Comparison of ENCODE assay signal across 8 cellular contexts in genomic region chr5:180831139-180832080, GRCh38. TPM values are rescaled to one million over a fixed set of nuclear protein-coding genes. Genes with fewer than 3 reads are reported as not detected.
A peak's percentile ranks its signal among the peaks of the same experiment; 100 is the strongest.
DNase-seq lines count a peak whose midpoint lies in the region; ATAC-seq and TF ChIP-seq lines count a peak whose summit lies in the region.

No MANE protein-coding gene starts in this region.

- peak; percentile 79 for ATAC-seq in GM19023 (IDR thresholded peaks at IDR 0.05; ENCODE audit: unreplicated experiment)
- peak; percentile 70 for ATAC-seq in HG03159 (IDR thresholded peaks at IDR 0.05; ENCODE audit: unreplicated experiment)

- H3K9me3 ChIP-seq in BLaER1 treated with 17β-estradiol and CSF1 and Interleukin-3, amounts not matched to agents 10 nM and 100 nM (replicated peaks in 1 of 11), result peaks cover 17 to 27% (median 23%) of the 10 kb centered on the region in 11 experiments

- peaks cover 26% of the 10 kb centered on the region for H3K4me1 Mint-ChIP-seq in endothelial cell (ENCODE audit: unreplicated experiment)

- peaks cover 0 to 43% (median 0%) of the 10 kb centered on the region in 11 experiments; a peak in 4 of 22 replicates for H4K20me1 ChIP-seq in BLaER1 treated with 17β-estradiol and CSF1 and Interleukin-3, amounts not matched to agents 10 nM and 100 nM

- H3K4me3 ChIP-seq in BLaER1 treated with 17β-estradiol and CSF1 and Interleukin-3, amounts not matched to agents 10 nM and 100 nM, result peak overlapping the region; percentile 73 to 94 (median 86)

- peak overlapping the region; percentile 94 to 100 (median 98) for H3K27ac ChIP-seq in BLaER1 treated with 17β-estradiol and CSF1 and Interleukin-3, amounts not matched to agents 10 nM and 100 nM

- H3K27me3 Mint-ChIP-seq in endothelial cell (ENCODE audit: unreplicated experiment), result peaks cover 17% of the 10 kb centered on the region

- DNase-seq in NCI-H774 (lab: John Stamatoyannopoulos, UW) (peak; percentile 56), activated T-cell treated with anti-CD3 and anti-CD28 coated beads for 1 hour (ENCODE audit: low read depth) (peak; percentile 59), endothelial cell (ENCODE audit: low spot score) (peak; percentile 65), middle frontal gyrus (ENCODE audit: extremely low spot score, low spot score) (peak; percentile 56)
- peak; percentile 75 to 78 for DNase-seq in stimulated activated CD8-positive, alpha-beta memory T cell treated with anti-CD3 and anti-CD28 coated beads, Interleukin-2, amount 100 ng/mL, for 48 hours (ENCODE audit: low read depth in 2 of 2)

- H3K36me3 Mint-ChIP-seq in endothelial cell (ENCODE audit: low read depth, unreplicated experiment), result peaks cover 38% of the 10 kb centered on the region

- peaks cover 3% of the 10 kb centered on the region for H3K9me3 Mint-ChIP-seq in endothelial cell (ENCODE audit: unreplicated experiment)

- H3K9ac ChIP-seq in BLaER1 treated with 17β-estradiol and CSF1 and Interleukin-3, amounts not matched to agents 10 nM and 100 nM, result peak overlapping the region; percentile 93 to 99 (median 98)

- H3K4me1 ChIP-seq in BLaER1 treated with 17β-estradiol and CSF1 and Interleukin-3, amounts not matched to agents 10 nM and 100 nM, result peaks cover 26 to 61% (median 30%) of the 10 kb centered on the region in 10 experiments

- no peak for TF ChIP-seq CTCF in endothelial cell (IDR thresholded peaks at IDR 0.05; ENCODE audit: unreplicated experiment)

- H3K27ac Mint-ChIP-seq in endothelial cell (ENCODE audit: unreplicated experiment), result peak overlapping the region; percentile 97

- H3K27me3 ChIP-seq in BLaER1 treated with 17β-estradiol and CSF1 and Interleukin-3, amounts not matched to agents 10 nM and 100 nM, result no peaks in the 10 kb centered on the region

- H3K4me2 ChIP-seq in BLaER1 treated with 17β-estradiol and CSF1 and Interleukin-3, amounts not matched to agents 10 nM and 100 nM, result peak overlapping the region; percentile 86 to 99 (median 96)

- H3K4me3 Mint-ChIP-seq in endothelial cell (ENCODE audit: unreplicated experiment), result peak overlapping the region; percentile 98

- H3K36me3 ChIP-seq in BLaER1 treated with 17β-estradiol and CSF1 and Interleukin-3, amounts not matched to agents 10 nM and 100 nM, result peaks cover 34 to 44% (median 39%) of the 10 kb centered on the region in 11 experiments

RNA-seq across cellular contexts. Expression of gene MGAT1, which starts 28.8 kb away (rescaled TPM):
- total RNA-seq in endothelial cell (ENCODE audit: unreplicated experiment), result 115 TPM

RNA-seq across cellular contexts. Expression of gene ZFP62, which starts 29.7 kb away (rescaled TPM):
- 30.2 TPM for total RNA-seq in endothelial cell (ENCODE audit: unreplicated experiment)

Comparison
In these comparisons a context has a peak if more than half of its experiments do, and no peak if none do; other contexts are left out.
1. Peak in every context shown above with its lines: DNase-seq, ATAC-seq, H3K4me3 ChIP-seq and H3K27ac ChIP-seq.